ENCODE assay signal across 17 cellular contexts in genomic region chr19:55694241-55694655, GRCh38. TPM values are rescaled to one million over a fixed set of nuclear protein-coding genes. Genes with fewer than 3 reads are reported as not detected.
DNase-seq lines count a peak whose midpoint lies in the region; ATAC-seq and TF ChIP-seq lines count a peak whose summit lies in the region.
"Had no signal": no experiment of that assay in that cellular context is flagged by ENCODE, and none has a peak within 500 bp of the region (broad histone marks: within the 10 kb centered on the region; RNA-seq: fewer than 3 reads in every experiment).

No MANE protein-coding gene starts in this region.

- H3K27ac Mint-ChIP-seq in activated naive CD8-positive, alpha-beta T cell treated with anti-CD3 and anti-CD28 coated beads, Interleukin-2, amount 10 ng/mL, durations not matched to agents 7 days and 5 days: no peak overlapping the region
- no peak overlapping the region for H3K27ac Mint-ChIP-seq in activated naive CD8-positive, alpha-beta T cell treated with anti-CD3 and anti-CD28 coated beads for 36 hours
- no peak overlapping the region for H3K27ac Mint-ChIP-seq in WTC11
- H3K27ac Mint-ChIP-seq in stimulated activated naive B cell treated with anti-CD40 and anti-IgM and Interleukin-4, amounts not matched to agents 10 μg/mL and 1 μg/mL and 100 μg/mL, for 72 hours: peak overlapping the region; percentile 47
- H3K27ac Mint-ChIP-seq: HFFc6 had no signal

- POLR2A ChIA-PET in activated naive CD8-positive, alpha-beta T cell treated with anti-CD3 and anti-CD28 coated beads, Interleukin-2, amount 10 ng/mL, durations not matched to agents 7 days and 5 days (lab: Charles Lee): no interaction called here
- POLR2A ChIA-PET in WTC11 (lab: Charles Lee): interaction anchor here (0.6 kb wide), 1 partner anchor 438 kb away, joined by 4 read pairs; no protein-coding TSS in a partner anchor

- no peaks in the 10 kb centered on the region for H3K4me1 Mint-ChIP-seq in activated naive CD8-positive, alpha-beta T cell treated with anti-CD3 and anti-CD28 coated beads, Interleukin-2, amount 10 ng/mL, durations not matched to agents 7 days and 5 days
- H3K4me1 Mint-ChIP-seq in activated naive CD8-positive, alpha-beta T cell treated with anti-CD3 and anti-CD28 coated beads for 36 hours: no peaks in the 10 kb centered on the region
- no peaks in the 10 kb centered on the region for H3K4me1 Mint-ChIP-seq in WTC11
- peaks cover 2 to 13% of the 10 kb centered on the region in 2 donors for H3K4me1 Mint-ChIP-seq in stimulated activated naive B cell treated with anti-CD40 and anti-IgM and Interleukin-4, amounts not matched to agents 10 μg/mL and 1 μg/mL and 100 μg/mL, for 72 hours
- H3K4me1 Mint-ChIP-seq: CD14-positive monocyte had no signal

- H3K4me3 ChIP-seq in lower lobe of right lung: no peak overlapping the region
- H3K4me3 ChIP-seq: PC-9 had no signal

- no peaks in the 10 kb centered on the region for H3K27me3 ChIP-seq in lower lobe of right lung (ENCODE audit: low read depth)

- intact Hi-C loops in lower lobe of right lung (cut with DNase I): no loop called here

- H3K4me1 ChIP-seq in lower lobe of right lung: no peaks in the 10 kb centered on the region

- TF ChIP-seq CTCF in WTC11 (IDR thresholded peaks at IDR 0.05): no peak
- TF ChIP-seq CTCF in lower lobe of right lung (IDR thresholded peaks at IDR 0.05): no peak

- DNase-seq in activated naive CD8-positive, alpha-beta T cell treated with anti-CD3 and anti-CD28 coated beads, Interleukin-2, amount 10 ng/mL, durations not matched to agents 7 days and 5 days: peak; percentile 19
- DNase-seq in activated naive CD8-positive, alpha-beta T cell treated with anti-CD3 and anti-CD28 coated beads for 36 hours: no peak
- DNase-seq in WTC11 (ENCODE audit: low spot score): no peak
- peak; percentile 22 for DNase-seq in lower lobe of right lung
- DNase-seq in stimulated activated naive B cell treated with anti-CD40 and anti-IgM and Interleukin-4, amounts not matched to agents 10 μg/mL and 1 μg/mL and 100 μg/mL, for 72 hours: no peak
- DNase-seq in T-helper 9 cell: no peak
- no peak for DNase-seq in stimulated activated CD4-positive, alpha-beta T cell treated with anti-CD3 and anti-CD28 coated beads, Interleukin-12 subunit alpha, Interleukin-12 subunit beta, amount 100 ng/mL, for 4 hours
- no peak for DNase-seq in left lobe of liver (ENCODE audit: low spot score)
- DNase-seq: 8988T, HFFc6, MV-4-11, NCI-H1436, NCI-H2029, NCI-H526, PC-9 had no signal

- no peak overlapping the region for H3K4me3 Mint-ChIP-seq in activated naive CD8-positive, alpha-beta T cell treated with anti-CD3 and anti-CD28 coated beads, Interleukin-2, amount 10 ng/mL, durations not matched to agents 7 days and 5 days
- H3K4me3 Mint-ChIP-seq in activated naive CD8-positive, alpha-beta T cell treated with anti-CD3 and anti-CD28 coated beads for 36 hours: no peak overlapping the region
- no peak overlapping the region for H3K4me3 Mint-ChIP-seq in WTC11
- no peak overlapping the region for H3K4me3 Mint-ChIP-seq in stimulated activated naive B cell treated with anti-CD40 and anti-IgM and Interleukin-4, amounts not matched to agents 10 μg/mL and 1 μg/mL and 100 μg/mL, for 72 hours
- H3K4me3 Mint-ChIP-seq: HFFc6 had no signal

- peaks cover 94% of the 10 kb centered on the region for H3K36me3 ChIP-seq in lower lobe of right lung

- CTCF ChIA-PET in WTC11 (lab: Charles Lee): interaction anchor here (1.5 kb wide), 2 partner anchors 9 to 23 kb away, joined by 3 to 4 read pairs; no protein-coding TSS in a partner anchor

- no peaks in the 10 kb centered on the region for H3K27me3 Mint-ChIP-seq in activated naive CD8-positive, alpha-beta T cell treated with anti-CD3 and anti-CD28 coated beads, Interleukin-2, amount 10 ng/mL, durations not matched to agents 7 days and 5 days
- H3K27me3 Mint-ChIP-seq in activated naive CD8-positive, alpha-beta T cell treated with anti-CD3 and anti-CD28 coated beads for 36 hours: no peaks in the 10 kb centered on the region
- no peaks in the 10 kb centered on the region for H3K27me3 Mint-ChIP-seq in WTC11 (ENCODE audit: low read depth)
- H3K27me3 Mint-ChIP-seq in stimulated activated naive B cell treated with anti-CD40 and anti-IgM and Interleukin-4, amounts not matched to agents 10 μg/mL and 1 μg/mL and 100 μg/mL, for 72 hours: no peaks in the 10 kb centered on the region

- no peaks in the 10 kb centered on the region for H3K9me3 Mint-ChIP-seq in activated naive CD8-positive, alpha-beta T cell treated with anti-CD3 and anti-CD28 coated beads, Interleukin-2, amount 10 ng/mL, durations not matched to agents 7 days and 5 days
- H3K9me3 Mint-ChIP-seq in activated naive CD8-positive, alpha-beta T cell treated with anti-CD3 and anti-CD28 coated beads for 36 hours: no peaks in the 10 kb centered on the region
- H3K9me3 Mint-ChIP-seq in WTC11: no peaks in the 10 kb centered on the region
- no peaks in the 10 kb centered on the region for H3K9me3 Mint-ChIP-seq in stimulated activated naive B cell treated with anti-CD40 and anti-IgM and Interleukin-4, amounts not matched to agents 10 μg/mL and 1 μg/mL and 100 μg/mL, for 72 hours
- H3K9me3 Mint-ChIP-seq: HFFc6 had no signal

- H3K27ac ChIP-seq in lower lobe of right lung: no peak overlapping the region
- H3K27ac ChIP-seq: KMS-11, PC-9 had no signal

- H3K9me3 ChIP-seq in lower lobe of right lung: no peaks in the 10 kb centered on the region

- ATAC-seq in activated naive CD8-positive, alpha-beta T cell treated with anti-CD3 and anti-CD28 coated beads, Interleukin-2, amount 10 ng/mL, durations not matched to agents 7 days and 5 days (ENCODE audit: low read depth): no peak
- ATAC-seq in WTC11: peak; percentile 34; the same call in 1 of the 2 replicates
- no peak for ATAC-seq in lower lobe of right lung
- ATAC-seq in stimulated activated naive B cell treated with anti-CD40 and anti-IgM and Interleukin-4, amounts not matched to agents 10 μg/mL and 1 μg/mL and 100 μg/mL, for 72 hours (replicated peaks): no peak
- ATAC-seq in left lobe of liver: no peak

- no peaks in the 10 kb centered on the region for H3K36me3 Mint-ChIP-seq in activated naive CD8-positive, alpha-beta T cell treated with anti-CD3 and anti-CD28 coated beads, Interleukin-2, amount 10 ng/mL, durations not matched to agents 7 days and 5 days
- H3K36me3 Mint-ChIP-seq in activated naive CD8-positive, alpha-beta T cell treated with anti-CD3 and anti-CD28 coated beads for 36 hours: peaks cover 7% of the 10 kb centered on the region
- peaks cover 25% of the 10 kb centered on the region for H3K36me3 Mint-ChIP-seq in WTC11
- H3K36me3 Mint-ChIP-seq in stimulated activated naive B cell treated with anti-CD40 and anti-IgM and Interleukin-4, amounts not matched to agents 10 μg/mL and 1 μg/mL and 100 μg/mL, for 72 hours: peaks cover 52 to 63% of the 10 kb centered on the region in 2 donors

TF ChIP-seq in WTC11, 78 proteins besides CTCF, POLR2A, EP300 and RAD21 (continues in another document):
- TF ChIP-seq CREB1 (CRISPR knock-in tag; IDR thresholded peaks at IDR 0.05): no peak
- TF ChIP-seq, protein P1, sequence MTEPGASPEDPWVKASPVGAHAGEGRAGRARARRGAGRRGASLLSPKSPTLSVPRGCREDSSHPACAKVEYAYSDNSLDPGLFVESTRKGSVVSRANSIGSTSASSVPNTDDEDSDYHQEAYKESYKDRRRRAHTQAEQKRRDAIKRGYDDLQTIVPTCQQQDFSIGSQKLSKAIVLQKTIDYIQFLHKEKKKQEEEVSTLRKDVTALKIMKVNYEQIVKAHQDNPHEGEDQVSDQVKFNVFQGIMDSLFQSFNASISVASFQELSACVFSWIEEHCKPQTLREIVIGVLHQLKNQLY (CRISPR knock-in tag; IDR thresholded peaks at IDR 0.05): no peak
- TF ChIP-seq ZSCAN18 (CRISPR knock-in tag; IDR thresholded peaks at IDR 0.05): no peak
- no peak for TF ChIP-seq MYBL2 (CRISPR knock-in tag; IDR thresholded peaks at IDR 0.05)

RNA-seq across cellular contexts. Expression of gene EPN1, which starts 19.2 kb away (rescaled TPM):
- total RNA-seq in activated naive CD8-positive, alpha-beta T cell treated with anti-CD3 and anti-CD28 coated beads, Interleukin-2, amount 10 ng/mL, durations not matched to agents 7 days and 5 days: 10 to 100 TPM; 55.3 to 58.2 TPM
- 10 to 100 TPM; 37.1 to 39.5 TPM for total RNA-seq in activated naive CD8-positive, alpha-beta T cell treated with anti-CD3 and anti-CD28 coated beads for 36 hours
- total RNA-seq in WTC11 (2021) (227 to 234 TPM (median 227 TPM) in 3 replicates), lower lobe of right lung (105 TPM), left lobe of liver (148 TPM)

RNA-seq across cellular contexts. Expression of gene U2AF2, which starts 39.4 kb away (rescaled TPM):
- 100 to 1,000 TPM; 257 to 267 TPM for total RNA-seq in activated naive CD8-positive, alpha-beta T cell treated with anti-CD3 and anti-CD28 coated beads, Interleukin-2, amount 10 ng/mL, durations not matched to agents 7 days and 5 days
- 100 to 1,000 TPM; 341 to 345 TPM for total RNA-seq in activated naive CD8-positive, alpha-beta T cell treated with anti-CD3 and anti-CD28 coated beads for 36 hours
- total RNA-seq in WTC11 (2021): 249 to 302 TPM (median 249 TPM) in 3 replicates
- 143 TPM for total RNA-seq in lower lobe of right lung
- total RNA-seq in left lobe of liver: 61.7 TPM

RNA-seq across cellular contexts. Expression of gene NLRP9, which starts 44.0 kb away (rescaled TPM):
- total RNA-seq in activated naive CD8-positive, alpha-beta T cell treated with anti-CD3 and anti-CD28 coated beads, Interleukin-2, amount 10 ng/mL, durations not matched to agents 7 days and 5 days: not detected
- total RNA-seq in activated naive CD8-positive, alpha-beta T cell treated with anti-CD3 and anti-CD28 coated beads for 36 hours: not detected
- total RNA-seq in WTC11 (2021) (not detected in 3 replicates), lower lobe of right lung (not detected), left lobe of liver (not detected)
- total RNA-seq: HFFc6, PC-9 had no signal

RNA-seq across cellular contexts. Expression of gene CCDC106, which starts 46.2 kb away (rescaled TPM):
- total RNA-seq in activated naive CD8-positive, alpha-beta T cell treated with anti-CD3 and anti-CD28 coated beads, Interleukin-2, amount 10 ng/mL, durations not matched to agents 7 days and 5 days: 10 to 100 TPM; 12.1 to 13.4 TPM
- total RNA-seq in activated naive CD8-positive, alpha-beta T cell treated with anti-CD3 and anti-CD28 coated beads for 36 hours: 10 to 100 TPM; 10.9 to 12.0 TPM
- total RNA-seq in WTC11 (2021) (21.1 to 24.8 TPM (median 24.8 TPM) in 3 replicates), lower lobe of right lung (11.6 TPM), left lobe of liver (13.5 TPM)

RNA-seq across cellular contexts. Expression of gene ZNF581, which starts 50.8 kb away (rescaled TPM):
- 10 to 100 TPM; 28.6 to 31.7 TPM for total RNA-seq in activated naive CD8-positive, alpha-beta T cell treated with anti-CD3 and anti-CD28 coated beads, Interleukin-2, amount 10 ng/mL, durations not matched to agents 7 days and 5 days
- total RNA-seq in activated naive CD8-positive, alpha-beta T cell treated with anti-CD3 and anti-CD28 coated beads for 36 hours: 10 to 100 TPM; 39.9 to 42.3 TPM
- 94.6 to 100 TPM (median 99.5 TPM) in 3 replicates for total RNA-seq in WTC11 (2021)
- 22.7 TPM for total RNA-seq in lower lobe of right lung
- 6.1 TPM for total RNA-seq in left lobe of liver

Comparison
In these comparisons a context has a peak if more than half of its experiments do, and no peak if none do; other contexts are left out.
1. DNase-seq: peak in activated naive CD8-positive, alpha-beta T cell treated with anti-CD3 and anti-CD28 coated beads, Interleukin-2, amount 10 ng/mL, durations not matched to agents 7 days and 5 days (single experiment) and lower lobe of right lung (single experiment); none in activated naive CD8-positive, alpha-beta T cell treated with anti-CD3 and anti-CD28 coated beads for 36 hours (single experiment), WTC11 (single experiment), stimulated activated naive B cell treated with anti-CD40 and anti-IgM and Interleukin-4, amounts not matched to agents 10 μg/mL and 1 μg/mL and 100 μg/mL, for 72 hours (single experiment), T-helper 9 cell (single experiment), stimulated activated CD4-positive, alpha-beta T cell treated with anti-CD3 and anti-CD28 coated beads, Interleukin-12 subunit alpha, Interleukin-12 subunit beta, amount 100 ng/mL, for 4 hours (single experiment) and left lobe of liver (single experiment).